ENCODE assay signal across 8 cellular contexts in genomic region chr17:76182016-76182764, GRCh38. TPM values are rescaled to one million over a fixed set of nuclear protein-coding genes. Genes with fewer than 3 reads are reported as not detected.
A peak's percentile ranks its signal among the peaks of the same experiment; 100 is the strongest.
DNase-seq lines count a peak whose midpoint lies in the region; ATAC-seq and TF ChIP-seq lines count a peak whose summit lies in the region.

No MANE protein-coding gene starts in this region.

- H3K27ac Mint-ChIP-seq in CD4-positive, CD25-positive, alpha-beta regulatory T cell: peak overlapping the region; percentile 53 to 92 (median 92)
- H3K27ac Mint-ChIP-seq in activated naive CD4-positive, alpha-beta T cell treated with anti-CD3 and anti-CD28 coated beads for 36 hours: peak overlapping the region; percentile 94
- peak overlapping the region; percentile 54 for H3K27ac Mint-ChIP-seq in type B pancreatic cell

- H2BK120ac ChIP-seq in trophoblast cell (ENCODE audit: insufficient read depth, low read length, poor library complexity): no peak overlapping the region

- no peaks in the 10 kb centered on the region for H3K79me2 ChIP-seq in SK-N-SH (ENCODE audit: insufficient read depth)
- no peaks in the 10 kb centered on the region for H3K79me2 ChIP-seq in trophoblast cell (ENCODE audit: control insufficient read depth, insufficient read depth, low read length, poor library complexity)

- no peak overlapping the region for H3K14ac ChIP-seq in trophoblast cell (ENCODE audit: low read length)

- no peak overlapping the region for H2BK5ac ChIP-seq in trophoblast cell (ENCODE audit: low read depth, low read length, poor library complexity)

- H4K91ac ChIP-seq in trophoblast cell (ENCODE audit: low read depth, low read length): no peak overlapping the region

- H3K4me1 Mint-ChIP-seq in CD4-positive, CD25-positive, alpha-beta regulatory T cell: peaks cover 14 to 71% (median 35%) of the 10 kb centered on the region in 4 donors
- H3K4me1 Mint-ChIP-seq in activated naive CD4-positive, alpha-beta T cell treated with anti-CD3 and anti-CD28 coated beads for 36 hours (ENCODE audit: low read depth): peaks cover 74% of the 10 kb centered on the region
- peaks cover 18% of the 10 kb centered on the region for H3K4me1 Mint-ChIP-seq in type B pancreatic cell (ENCODE audit: unreplicated experiment)

- TF ChIP-seq RAD21 in SK-N-SH (IDR thresholded peaks at IDR 0.05; ENCODE audit: low read length): peak; percentile 76

- peak in 1 of 2 experiments; percentile 31; a peak in 1 of 4 replicates for TF ChIP-seq EP300 in SK-N-SH (IDR thresholded peaks at IDR 0.05; ENCODE audit: borderline replicate concordance in 1 of 2, low read depth in 1 of 2, low read length in 1 of 2)

- H4K12ac ChIP-seq in trophoblast cell (ENCODE audit: low read depth, low read length): no peak overlapping the region

- H3K27me3 Mint-ChIP-seq in CD4-positive, CD25-positive, alpha-beta regulatory T cell: no peaks in the 10 kb centered on the region
- H3K27me3 Mint-ChIP-seq in activated naive CD4-positive, alpha-beta T cell treated with anti-CD3 and anti-CD28 coated beads for 36 hours (ENCODE audit: low read depth): no peaks in the 10 kb centered on the region
- H3K27me3 Mint-ChIP-seq in type B pancreatic cell: no peaks in the 10 kb centered on the region

- intact Hi-C loops in activated naive CD4-positive, alpha-beta T cell treated with anti-CD3 and anti-CD28 coated beads for 36 hours (cut with micrococcal nuclease): loop anchor here (1.0 to 10.0 kb wide), 4 partner anchors 9 to 277 kb away; partner anchors contain the start of gene MRPL38

- H3K9me3 ChIP-seq in CD4-positive, CD25-positive, alpha-beta regulatory T cell (ENCODE audit: control insufficient read depth in 2 of 2, low read length in 2 of 2): no peaks in the 10 kb centered on the region
- H3K9me3 ChIP-seq in SK-N-SH (no peaks in the 10 kb centered on the region), trophoblast cell (ENCODE audit: insufficient read depth, low read depth, low read length) (no peaks in the 10 kb centered on the region)

- H3K9me2 ChIP-seq in SK-N-SH: no peaks in the 10 kb centered on the region

- no peaks in the 10 kb centered on the region for H3K79me1 ChIP-seq in trophoblast cell (ENCODE audit: low read length)

- no peaks in the 10 kb centered on the region for H3K36me3 ChIP-seq in CD4-positive, CD25-positive, alpha-beta regulatory T cell (ENCODE audit: control insufficient read depth, insufficient read depth, low read length)
- no peaks in the 10 kb centered on the region for H3K36me3 ChIP-seq in SK-N-SH (replicated peaks in 1 of 2; ENCODE audit: control insufficient read depth in 1 of 2, insufficient read depth in 2 of 2, low read length in 1 of 2)
- no peaks in the 10 kb centered on the region for H3K36me3 ChIP-seq in trophoblast cell (ENCODE audit: control insufficient read depth in 1 of 2, insufficient read depth in 2 of 2, low read length in 2 of 2)

- H3K4me2 ChIP-seq in SK-N-SH (no peak overlapping the region), trophoblast cell (ENCODE audit: low read length) (no peak overlapping the region)

- peak overlapping the region; percentile 75 for H3K27ac ChIP-seq in CD4-positive, CD25-positive, alpha-beta regulatory T cell (ENCODE audit: insufficient read depth, low read length, poor library complexity, severe bottlenecking)
- no peak overlapping the region for H3K27ac ChIP-seq in SK-N-SH (ENCODE audit: low read depth in 2 of 2, low read length in 1 of 2)
- no peak overlapping the region for H3K27ac ChIP-seq in trophoblast cell (ENCODE audit: low read depth, low read length)

- peaks cover 4% of the 10 kb centered on the region for H3K36me3 Mint-ChIP-seq in CD4-positive, CD25-positive, alpha-beta regulatory T cell
- H3K36me3 Mint-ChIP-seq in activated naive CD4-positive, alpha-beta T cell treated with anti-CD3 and anti-CD28 coated beads for 36 hours (ENCODE audit: low read depth): peaks cover 15% of the 10 kb centered on the region
- no peaks in the 10 kb centered on the region for H3K36me3 Mint-ChIP-seq in type B pancreatic cell

- H2AFZ ChIP-seq in SK-N-SH (ENCODE audit: low read depth) (peak overlapping the region; percentile 84), trophoblast cell (ENCODE audit: insufficient read depth, low read length, poor library complexity) (no peak overlapping the region)

- TF ChIP-seq CTCF in SK-N-SH (IDR thresholded peaks at IDR 0.05): peak; percentile 99
- TF ChIP-seq CTCF in type B pancreatic cell (conservative IDR thresholded peaks at IDR 0.05): peak; percentile 96

- CTCF ChIA-PET in SK-N-SH (lab: Yijun Ruan, JAX): interaction anchor here (0.6 to 16.0 kb wide), 65 partner anchors 10 to 253 kb away, joined by 3 to 193 read pairs (median 5); partner anchors contain the start of genes CDK3, FOXJ1 and UBALD2
- CTCF ChIA-PET in activated naive CD4-positive, alpha-beta T cell treated with anti-CD3 and anti-CD28 coated beads for 36 hours (lab: Charles Lee): interaction anchor here (0.6 to 8.9 kb wide), 28 partner anchors 9 to 1118 kb away, joined by 3 to 94 read pairs (median 5); partner anchors contain the start of genes EXOC7 and FOXJ1

- H3K4me3 Mint-ChIP-seq in CD4-positive, CD25-positive, alpha-beta regulatory T cell: peak overlapping the region in 3 of 4 donors; percentile 39 to 61 (median 53)
- peak overlapping the region; percentile 63 for H3K4me3 Mint-ChIP-seq in activated naive CD4-positive, alpha-beta T cell treated with anti-CD3 and anti-CD28 coated beads for 36 hours
- no peak overlapping the region for H3K4me3 Mint-ChIP-seq in type B pancreatic cell

- peak; percentile 64 to 73 for ATAC-seq in CD4-positive, CD25-positive, alpha-beta regulatory T cell (ENCODE audit: low read depth in 2 of 2)
- ATAC-seq in GM21825 (IDR thresholded peaks at IDR 0.05; ENCODE audit: unreplicated experiment): peak; percentile 58

- peak overlapping the region; percentile 60 for H3K4me3 ChIP-seq in CD4-positive, CD25-positive, alpha-beta regulatory T cell (ENCODE audit: low read depth, low read length)
- H3K4me3 ChIP-seq in SK-N-SH (ENCODE audit: low read depth in 2 of 2, low read length in 1 of 2): no peak overlapping the region; a peak in 1 of 4 replicates
- no peak overlapping the region for H3K4me3 ChIP-seq in trophoblast cell (ENCODE audit: low read depth, low read length)

- H4K8ac ChIP-seq in trophoblast cell (ENCODE audit: low read depth, low read length): no peak overlapping the region

- no peak overlapping the region for H3K4ac ChIP-seq in trophoblast cell (ENCODE audit: low read depth, low read length)

- no peaks in the 10 kb centered on the region for H4K20me1 ChIP-seq in SK-N-SH (ENCODE audit: insufficient read depth)

- H2AK5ac ChIP-seq in trophoblast cell (ENCODE audit: low read length): no peak overlapping the region

- H3K9ac ChIP-seq in SK-N-SH (no peak overlapping the region), trophoblast cell (ENCODE audit: low read length) (no peak overlapping the region)

- H2BK12ac ChIP-seq in trophoblast cell (ENCODE audit: low read length): peak overlapping the region; percentile 23

- no peak overlapping the region for H3K23ac ChIP-seq in trophoblast cell (ENCODE audit: low read length)

- no peak overlapping the region for H3K18ac ChIP-seq in trophoblast cell (ENCODE audit: low read length)

- H3K9me3 Mint-ChIP-seq in CD4-positive, CD25-positive, alpha-beta regulatory T cell: no peaks in the 10 kb centered on the region
- no peaks in the 10 kb centered on the region for H3K9me3 Mint-ChIP-seq in activated naive CD4-positive, alpha-beta T cell treated with anti-CD3 and anti-CD28 coated beads for 36 hours
- no peaks in the 10 kb centered on the region for H3K9me3 Mint-ChIP-seq in type B pancreatic cell

- DNase-seq in CD4-positive, CD25-positive, alpha-beta regulatory T cell: peak; percentile 83 to 97 (median 90)
- DNase-seq in NCI-H1417 treated with DMSO at 0.1 percent for 48 hours (lab: John Stamatoyannopoulos, UW): peak; percentile 40
- peak; percentile 94 for DNase-seq in SK-N-SH
- DNase-seq in activated naive CD4-positive, alpha-beta T cell treated with anti-CD3 and anti-CD28 coated beads for 36 hours: peak; percentile 99
- DNase-seq in glomerular endothelial cell (ENCODE audit: extremely low read depth, low read depth, low spot score): peak; percentile 66
- peak; percentile 91 to 97 for DNase-seq in trophoblast cell
- DNase-seq in type B pancreatic cell (ENCODE audit: extremely low spot score, unreplicated experiment): peak; percentile 90

- H3K27me3 ChIP-seq in CD4-positive, CD25-positive, alpha-beta regulatory T cell (ENCODE audit: control insufficient read depth, insufficient read depth, low read length): no peaks in the 10 kb centered on the region
- H3K27me3 ChIP-seq in SK-N-SH (ENCODE audit: insufficient read depth): no peaks in the 10 kb centered on the region
- no peaks in the 10 kb centered on the region for H3K27me3 ChIP-seq in trophoblast cell (ENCODE audit: insufficient read depth, low read length)

- H3F3A ChIP-seq in SK-N-SH (replicated peaks; ENCODE audit: insufficient read depth): no peaks in the 10 kb centered on the region

- H3K4me1 ChIP-seq in CD4-positive, CD25-positive, alpha-beta regulatory T cell (ENCODE audit: control insufficient read depth, insufficient read depth, low read length, poor library complexity, severe bottlenecking): peaks cover 54% of the 10 kb centered on the region
- H3K4me1 ChIP-seq in SK-N-SH (ENCODE audit: control insufficient read depth in 1 of 2, insufficient read depth in 2 of 2, low read depth in 1 of 2, low read length in 1 of 2) (peaks cover 0 to 3% of the 10 kb centered on the region in 2 experiments; a peak in 1 of 4 replicates), trophoblast cell (ENCODE audit: control insufficient read depth in 1 of 2, insufficient read depth in 2 of 2, low read length in 2 of 2) (no peaks in the 10 kb centered on the region)

- POLR2A ChIA-PET in SK-N-SH (lab: Yijun Ruan, JAX): interaction anchor here (1.0 to 1.5 kb wide), 2 partner anchors 13 to 168 kb away, joined by 4 read pairs; no protein-coding TSS in a partner anchor

- WGBS in SK-N-SH (ENCODE audit: low lambda C conversion rate): 20% methylated on average over 11 of the region's 11 CpGs
- WGBS in trophoblast cell (ENCODE audit: extremely low coverage, insufficient coverage, insufficient read length): no CpG with 5 or more reads among the region's 11 CpGs

RNA-seq across cellular contexts. Expression of gene FOXJ1, which starts 41.1 kb away (rescaled TPM):
- 1.0 TPM for total RNA-seq in CD4-positive, CD25-positive, alpha-beta regulatory T cell
- under 1 TPM in 2 of 4 donors, not detected in 2; 0.14 to 0.24 TPM for polyA plus RNA-seq in CD4-positive, CD25-positive, alpha-beta regulatory T cell
- not detected in 2 replicates for polyA plus RNA-seq in SK-N-SH (2012; rRNA removed)
- polyA plus RNA-seq in SK-N-SH (2012; cell fraction: cytosol; rRNA removed): 0.01 TPM in 2 replicates
- polyA plus RNA-seq in SK-N-SH (2012; cell fraction: nucleus; rRNA removed): 0.07 and 0.09 TPM in 2 replicates
- total RNA-seq in activated naive CD4-positive, alpha-beta T cell treated with anti-CD3 and anti-CD28 coated beads for 36 hours: under 1 TPM; 0.60 to 0.84 TPM
- total RNA-seq in glomerular endothelial cell (0.18 and 0.39 TPM in 2 replicates), type B pancreatic cell (ENCODE audit: low replicate concordance) (5.3 and 18.2 TPM in 2 replicates)
- polyA plus RNA-seq in trophoblast cell (2013): 0.07 and 0.11 TPM in 2 replicates

RNA-seq across cellular contexts. Expression of gene RNF157, which starts 58.1 kb away (rescaled TPM):
- total RNA-seq in CD4-positive, CD25-positive, alpha-beta regulatory T cell: 17.7 TPM
- 1 to 10 TPM; 3.3 to 5.6 (median 4.3) TPM for polyA plus RNA-seq in CD4-positive, CD25-positive, alpha-beta regulatory T cell
- 5.2 TPM in 2 replicates for polyA plus RNA-seq in SK-N-SH (2012; rRNA removed)
- 4.1 and 6.3 TPM in 2 replicates for polyA plus RNA-seq in SK-N-SH (2012; cell fraction: cytosol; rRNA removed)
- polyA plus RNA-seq in SK-N-SH (2012; cell fraction: nucleus; rRNA removed): 5.5 and 8.1 TPM in 2 replicates
- total RNA-seq in activated naive CD4-positive, alpha-beta T cell treated with anti-CD3 and anti-CD28 coated beads for 36 hours: 10 to 100 TPM; 38.1 to 45.3 TPM
- total RNA-seq in glomerular endothelial cell: 0.44 and 0.58 TPM in 2 replicates
- polyA plus RNA-seq in trophoblast cell (2013): 0.22 and 0.33 TPM in 2 replicates
- total RNA-seq in type B pancreatic cell (ENCODE audit: low replicate concordance): 5.4 and 27.0 TPM in 2 replicates

Comparison
In these comparisons a context has a peak if more than half of its experiments do, and no peak if none do; other contexts are left out.
1. DNase-seq: peak in every context shown above with its lines; median percentile 99 in activated naive CD4-positive, alpha-beta T cell treated with anti-CD3 and anti-CD28 coated beads for 36 hours; 94 in SK-N-SH; 94 in trophoblast cell; 90 in CD4-positive, CD25-positive, alpha-beta regulatory T cell; 90 in type B pancreatic cell; 66 in glomerular endothelial cell; 40 in NCI-H1417 treated with DMSO at 0.1 percent for 48 hours.